8 cellular contexts compared by ENCODE assay signal in genomic region chr3:19946832-19947548, GRCh38.
A peak's percentile ranks its signal among the peaks of the same experiment; 100 is the strongest.
DNase-seq lines count a peak whose midpoint lies in the region; ATAC-seq lines count a peak whose summit lies in the region.

Gene RAB5A, plus strand, starts transcription at chr3:19947097. Its CDS starts 3,802 bp downstream, at chr3:19950899.

- peak within 1 kb of the TSS; percentile 95 to 100 (median 98) for H3K4me3 ChIP-seq in BLaER1 treated with 17β-estradiol and CSF1 and Interleukin-3, amounts not matched to agents 10 nM and 100 nM

- ATAC-seq in GM19351 (IDR thresholded peaks at IDR 0.05; ENCODE audit: unreplicated experiment) (peak; percentile 93), HG03521 (IDR thresholded peaks at IDR 0.05; ENCODE audit: unreplicated experiment) (peak; percentile 94)

- H3K36me3 ChIP-seq in BLaER1 treated with 17β-estradiol and CSF1 and Interleukin-3, amounts not matched to agents 10 nM and 100 nM = peaks cover 13 to 28% (median 17%) of the 10 kb centered on the region in 11 experiments

- H3K9ac ChIP-seq in BLaER1 treated with 17β-estradiol and CSF1 and Interleukin-3, amounts not matched to agents 10 nM and 100 nM = peak within 1 kb of the TSS; percentile 88 to 99 (median 91)

- peak within 1 kb of the TSS; percentile 70 to 95 (median 86) for H3K4me2 ChIP-seq in BLaER1 treated with 17β-estradiol and CSF1 and Interleukin-3, amounts not matched to agents 10 nM and 100 nM

- H3K9me3 ChIP-seq in BLaER1 treated with 17β-estradiol and CSF1 and Interleukin-3, amounts not matched to agents 10 nM and 100 nM (replicated peaks in 1 of 11) = peaks cover 0 to 3% (median 0%) of the 10 kb centered on the region in 11 experiments; a peak in 2 of 22 replicates

- H3K27ac ChIP-seq in BLaER1 treated with 17β-estradiol and CSF1 and Interleukin-3, amounts not matched to agents 10 nM and 100 nM = peak within 1 kb of the TSS; percentile 83 to 99 (median 91)

- H4K20me1 ChIP-seq in BLaER1 treated with 17β-estradiol and CSF1 and Interleukin-3, amounts not matched to agents 10 nM and 100 nM = peaks cover 10 to 46% (median 35%) of the 10 kb centered on the region in 11 experiments; a peak in 18 of 22 replicates

- peaks cover 15 to 48% (median 26%) of the 10 kb centered on the region in 10 experiments for H3K4me1 ChIP-seq in BLaER1 treated with 17β-estradiol and CSF1 and Interleukin-3, amounts not matched to agents 10 nM and 100 nM

- peak; percentile 96 for DNase-seq in NCI-H748 (lab: John Stamatoyannopoulos, UW; ENCODE audit: unreplicated experiment)
- DNase-seq in activated CD4-positive, alpha-beta T cell treated with anti-CD3 and anti-CD28 coated beads, Interleukin-2, amount 50 U/mL, for 1 hour = peak; percentile 95
- DNase-seq in cortex of kidney (lab: John Stamatoyannopoulos, UW) = peak; percentile 81
- DNase-seq in left kidney (ENCODE audit: low read depth, low spot score) = peak; percentile 100
- DNase-seq in stimulated activated CD4-positive, alpha-beta T cell treated with anti-CD3 and anti-CD28 coated beads, Interleukin-2, amount 100 ng/mL, for 24 hours = peak; percentile 96 to 97

- H3K27me3 ChIP-seq in BLaER1 treated with 17β-estradiol and CSF1 and Interleukin-3, amounts not matched to agents 10 nM and 100 nM = no peaks in the 10 kb centered on the region

Comparison
In these comparisons a context has a peak if more than half of its experiments do, and no peak if none do; other contexts are left out.
1. Peak in every context shown above with its lines: DNase-seq, ATAC-seq, H3K4me3 ChIP-seq and H3K27ac ChIP-seq.